In the genomic region with DNA sequence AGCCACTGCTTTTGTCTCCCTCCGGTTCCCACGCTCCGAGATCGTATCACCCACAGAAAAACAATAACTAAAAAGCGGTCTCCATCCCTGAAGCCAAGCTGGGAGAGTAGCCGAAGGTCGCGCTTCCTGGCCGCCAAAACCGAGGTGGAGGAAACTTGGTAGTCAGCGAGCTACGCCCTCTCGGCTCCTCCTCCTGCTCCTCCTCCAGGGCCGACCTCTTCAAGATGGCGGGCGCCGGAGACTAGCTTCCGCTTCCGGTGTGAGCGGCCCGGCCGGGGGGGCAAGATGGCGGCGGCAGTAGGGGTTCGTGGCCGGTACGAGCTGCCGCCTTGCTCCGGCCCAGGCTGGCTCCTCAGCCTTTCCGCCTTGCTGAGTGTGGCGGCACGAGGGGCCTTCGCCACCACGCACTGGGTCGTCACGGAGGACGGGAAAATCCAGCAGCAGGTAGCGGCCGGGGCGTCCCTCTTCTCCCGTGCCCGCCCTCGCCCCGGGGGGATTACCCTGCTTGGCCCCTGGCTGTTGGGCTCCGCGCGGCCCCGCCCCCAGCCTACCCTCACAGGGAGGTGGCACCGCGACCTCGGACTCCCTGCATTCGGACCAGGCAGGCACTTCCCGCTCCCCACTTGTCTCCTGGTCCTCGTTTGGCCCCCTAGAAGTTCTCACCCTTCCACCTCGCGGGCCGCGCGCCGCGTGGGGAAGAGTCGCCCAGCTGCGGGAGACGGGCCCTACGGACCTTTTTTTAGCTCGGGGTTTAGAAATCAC, we compare ENCODE assay signal across 8 cellular contexts. TPM values are rescaled to one million over a fixed set of nuclear protein-coding genes. Genes with fewer than 3 reads are reported as not detected.
DNase-seq lines count a peak whose midpoint lies in the region; ATAC-seq and TF ChIP-seq lines count a peak whose summit lies in the region.

A gene with protein sequence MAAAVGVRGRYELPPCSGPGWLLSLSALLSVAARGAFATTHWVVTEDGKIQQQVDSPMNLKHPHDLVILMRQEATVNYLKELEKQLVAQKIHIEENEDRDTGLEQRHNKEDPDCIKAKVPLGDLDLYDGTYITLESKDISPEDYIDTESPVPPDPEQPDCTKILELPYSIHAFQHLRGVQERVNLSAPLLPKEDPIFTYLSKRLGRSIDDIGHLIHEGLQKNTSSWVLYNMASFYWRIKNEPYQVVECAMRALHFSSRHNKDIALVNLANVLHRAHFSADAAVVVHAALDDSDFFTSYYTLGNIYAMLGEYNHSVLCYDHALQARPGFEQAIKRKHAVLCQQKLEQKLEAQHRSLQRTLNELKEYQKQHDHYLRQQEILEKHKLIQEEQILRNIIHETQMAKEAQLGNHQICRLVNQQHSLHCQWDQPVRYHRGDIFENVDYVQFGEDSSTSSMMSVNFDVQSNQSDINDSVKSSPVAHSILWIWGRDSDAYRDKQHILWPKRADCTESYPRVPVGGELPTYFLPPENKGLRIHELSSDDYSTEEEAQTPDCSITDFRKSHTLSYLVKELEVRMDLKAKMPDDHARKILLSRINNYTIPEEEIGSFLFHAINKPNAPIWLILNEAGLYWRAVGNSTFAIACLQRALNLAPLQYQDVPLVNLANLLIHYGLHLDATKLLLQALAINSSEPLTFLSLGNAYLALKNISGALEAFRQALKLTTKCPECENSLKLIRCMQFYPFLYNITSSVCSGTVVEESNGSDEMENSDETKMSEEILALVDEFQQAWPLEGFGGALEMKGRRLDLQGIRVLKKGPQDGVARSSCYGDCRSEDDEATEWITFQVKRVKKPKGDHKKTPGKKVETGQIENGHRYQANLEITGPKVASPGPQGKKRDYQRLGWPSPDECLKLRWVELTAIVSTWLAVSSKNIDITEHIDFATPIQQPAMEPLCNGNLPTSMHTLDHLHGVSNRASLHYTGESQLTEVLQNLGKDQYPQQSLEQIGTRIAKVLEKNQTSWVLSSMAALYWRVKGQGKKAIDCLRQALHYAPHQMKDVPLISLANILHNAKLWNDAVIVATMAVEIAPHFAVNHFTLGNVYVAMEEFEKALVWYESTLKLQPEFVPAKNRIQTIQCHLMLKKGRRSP (plus strand): TSS at position 251 of the 762 bp plus-strand sequence. CDS start 35 bp downstream, at position 286.

- no peaks in the 10 kb centered on the region for H3K9me3 Mint-ChIP-seq in activated naive CD4-positive, alpha-beta T cell treated with anti-CD3 and anti-CD28 coated beads, Interleukin-2, amount 50 U/mL, for 24 hours

- H3K27me3 Mint-ChIP-seq in activated naive CD4-positive, alpha-beta T cell treated with anti-CD3 and anti-CD28 coated beads, Interleukin-2, amount 50 U/mL, for 24 hours = no peaks in the 10 kb centered on the region

- H3K27ac ChIP-seq in temporal lobe (ENCODE audit: low read depth, low read length) = no peak within 1 kb of the TSS

- peak; percentile 77 for DNase-seq in GM04504 (ENCODE audit: low read depth)
- peak; percentile 90 for DNase-seq in NCI-H1048 (lab: John Stamatoyannopoulos, UW)
- DNase-seq in glomerular endothelial cell (ENCODE audit: extremely low read depth, low read depth, low spot score) = peak; percentile 54
- peak; percentile 94 for DNase-seq in occipital lobe (lab: John Stamatoyannopoulos, UW)

- H3K4me1 Mint-ChIP-seq in activated naive CD4-positive, alpha-beta T cell treated with anti-CD3 and anti-CD28 coated beads, Interleukin-2, amount 50 U/mL, for 24 hours = peaks cover 51% of the 10 kb centered on the region

- ATAC-seq in HG02571 (IDR thresholded peaks at IDR 0.05; ENCODE audit: unreplicated experiment) = peak; percentile 94
- ATAC-seq in SK-N-SH treated with all-trans-retinoic acid at 6 μM for 48 hours = peak; percentile 98

- peak within 1 kb of the TSS; percentile 99 for H3K27ac Mint-ChIP-seq in activated naive CD4-positive, alpha-beta T cell treated with anti-CD3 and anti-CD28 coated beads, Interleukin-2, amount 50 U/mL, for 24 hours

- H3K36me3 Mint-ChIP-seq in activated naive CD4-positive, alpha-beta T cell treated with anti-CD3 and anti-CD28 coated beads, Interleukin-2, amount 50 U/mL, for 24 hours = peaks cover 3% of the 10 kb centered on the region

- H3K4me3 Mint-ChIP-seq in activated naive CD4-positive, alpha-beta T cell treated with anti-CD3 and anti-CD28 coated beads, Interleukin-2, amount 50 U/mL, for 24 hours = peak within 1 kb of the TSS; percentile 100

TF ChIP-seq in SK-N-SH treated with all-trans-retinoic acid at 6 μM for 48 hours, 23 proteins besides CTCF, POLR2A, EP300 and RAD21:
- TF ChIP-seq, protein P1, sequence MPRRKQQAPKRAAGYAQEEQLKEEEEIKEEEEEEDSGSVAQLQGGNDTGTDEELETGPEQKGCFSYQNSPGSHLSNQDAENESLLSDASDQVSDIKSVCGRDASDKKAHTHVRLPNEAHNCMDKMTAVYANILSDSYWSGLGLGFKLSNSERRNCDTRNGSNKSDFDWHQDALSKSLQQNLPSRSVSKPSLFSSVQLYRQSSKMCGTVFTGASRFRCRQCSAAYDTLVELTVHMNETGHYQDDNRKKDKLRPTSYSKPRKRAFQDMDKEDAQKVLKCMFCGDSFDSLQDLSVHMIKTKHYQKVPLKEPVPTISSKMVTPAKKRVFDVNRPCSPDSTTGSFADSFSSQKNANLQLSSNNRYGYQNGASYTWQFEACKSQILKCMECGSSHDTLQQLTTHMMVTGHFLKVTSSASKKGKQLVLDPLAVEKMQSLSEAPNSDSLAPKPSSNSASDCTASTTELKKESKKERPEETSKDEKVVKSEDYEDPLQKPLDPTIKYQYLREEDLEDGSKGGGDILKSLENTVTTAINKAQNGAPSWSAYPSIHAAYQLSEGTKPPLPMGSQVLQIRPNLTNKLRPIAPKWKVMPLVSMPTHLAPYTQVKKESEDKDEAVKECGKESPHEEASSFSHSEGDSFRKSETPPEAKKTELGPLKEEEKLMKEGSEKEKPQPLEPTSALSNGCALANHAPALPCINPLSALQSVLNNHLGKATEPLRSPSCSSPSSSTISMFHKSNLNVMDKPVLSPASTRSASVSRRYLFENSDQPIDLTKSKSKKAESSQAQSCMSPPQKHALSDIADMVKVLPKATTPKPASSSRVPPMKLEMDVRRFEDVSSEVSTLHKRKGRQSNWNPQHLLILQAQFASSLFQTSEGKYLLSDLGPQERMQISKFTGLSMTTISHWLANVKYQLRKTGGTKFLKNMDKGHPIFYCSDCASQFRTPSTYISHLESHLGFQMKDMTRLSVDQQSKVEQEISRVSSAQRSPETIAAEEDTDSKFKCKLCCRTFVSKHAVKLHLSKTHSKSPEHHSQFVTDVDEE (CRISPR knock-in tag; IDR thresholded peaks at IDR 0.05) = peak; percentile 70; the same call in 1 of the 2 replicates
- 0 out of 2 replicates have a peak, but pooled peaks have one; percentile 13 for TF ChIP-seq GLIS3 (CRISPR knock-in tag; IDR thresholded peaks at IDR 0.05)
- no peak for TF ChIP-seq ZNF565 (CRISPR knock-in tag; conservative IDR thresholded peaks at IDR 0.05; ENCODE audit: low read depth)
- no peak for TF ChIP-seq ARNTL (CRISPR knock-in tag; IDR thresholded peaks at IDR 0.05; ENCODE audit: borderline replicate concordance, low read depth)
- TF ChIP-seq PATZ1 (CRISPR knock-in tag; IDR thresholded peaks at IDR 0.05; ENCODE audit: borderline replicate concordance) = peak; percentile 85; the same call in 1 of the 2 replicates
- TF ChIP-seq ZFP3 (CRISPR knock-in tag; IDR thresholded peaks at IDR 0.05) = 0 out of 2 replicates have a peak, but pooled peaks have one; percentile 13

RNA-seq across cellular contexts. Expression of the gene that starts here (rescaled TPM):
- total RNA-seq in glomerular endothelial cell = 51.8 and 90.1 TPM in 2 replicates
- total RNA-seq in occipital lobe = 109 TPM
- total RNA-seq in temporal lobe = 81.4 TPM
